26 cellular contexts compared by ENCODE assay signal in genomic region chrX:151875270-151876026, GRCh38. TPM values are rescaled to one million over a fixed set of nuclear protein-coding genes. Genes with fewer than 3 reads are reported as not detected.
DNase-seq lines count a peak whose midpoint lies in the region; ATAC-seq, FAIRE-seq and TF ChIP-seq lines count a peak whose summit lies in the region.
"Had no signal": no experiment of that assay in that cellular context is flagged by ENCODE, and none has a peak within 500 bp of the region (broad histone marks: within the 10 kb centered on the region; RNA-seq: fewer than 3 reads in every experiment).

No MANE protein-coding gene starts in this region.

- H3K4me2 ChIP-seq in astrocyte (ENCODE audit: low read length) (no peak overlapping the region), hepatocyte (no peak overlapping the region)

- H3K27me3 Mint-ChIP-seq in astrocyte (ENCODE audit: low read depth, unreplicated experiment) (peaks cover 8% of the 10 kb centered on the region), mesothelial cell of epicardium (ENCODE audit: low read depth) (no peaks in the 10 kb centered on the region)
- H3K27me3 Mint-ChIP-seq: CD4-positive, CD25-positive, alpha-beta regulatory T cell had no signal

- H3K9me3 ChIP-seq in astrocyte (ENCODE audit: insufficient read depth, low read depth, low read length) (no peaks in the 10 kb centered on the region), hepatocyte (ENCODE audit: low read depth) (no peaks in the 10 kb centered on the region)
- H3K9me3 ChIP-seq: BE2C, HAP-1 had no signal

- DNase-seq in NCI-H1105 treated with DMSO at 0.1 percent for 48 hours (lab: John Stamatoyannopoulos, UW) (peak; percentile 23), NCI-H1105 (lab: John Stamatoyannopoulos, UW) (no peak), EH (ENCODE audit: low read depth) (peak; percentile 18), astrocyte (ENCODE audit: low read depth) (no peak), mesothelial cell of epicardium (ENCODE audit: low spot score in 2 of 2, unreplicated experiment in 2 of 2) (no peak), hepatocyte (ENCODE audit: low spot score) (no peak), AML-193 (lab: John Stamatoyannopoulos, UW) (no peak)
- DNase-seq: 8988T; BE2C; CD4-positive, CD25-positive, alpha-beta regulatory T cell; COR-L47; DMS153; GF-D8; GM23248; NCI-H1417; NCI-H187; NCI-H446; NCI-H526 treated with DMSO at 0.1 percent for 48 hours; SHP77 had no signal

- H3K4me1 ChIP-seq in astrocyte (ENCODE audit: insufficient read depth, low read length) (peaks cover 12% of the 10 kb centered on the region), hepatocyte (ENCODE audit: insufficient read depth) (no peaks in the 10 kb centered on the region)
- H3K4me1 ChIP-seq: BE2C, HAP-1 had no signal

- no peak for TF ChIP-seq CTCF in astrocyte (IDR thresholded peaks at IDR 0.05; ENCODE audit: insufficient read depth, low read depth, low read length)
- no peak for TF ChIP-seq CTCF in mesothelial cell of epicardium (IDR thresholded peaks at IDR 0.05; ENCODE audit: unreplicated experiment)
- TF ChIP-seq CTCF in hepatocyte (IDR thresholded peaks at IDR 0.05; ENCODE audit: poor library complexity) = no peak

- H3K79me2 ChIP-seq in astrocyte (ENCODE audit: insufficient read depth, low read length) = no peaks in the 10 kb centered on the region
- no peaks in the 10 kb centered on the region for H3K79me2 ChIP-seq in hepatocyte

- H2AFZ ChIP-seq in astrocyte (ENCODE audit: low read depth, low read length) (no peak overlapping the region), hepatocyte (no peak overlapping the region)
- H2AFZ ChIP-seq: GM23248 had no signal

- H3K36me3 Mint-ChIP-seq in astrocyte (ENCODE audit: low read depth, unreplicated experiment) (no peaks in the 10 kb centered on the region), mesothelial cell of epicardium (no peaks in the 10 kb centered on the region)
- H3K36me3 Mint-ChIP-seq: CD4-positive, CD25-positive, alpha-beta regulatory T cell had no signal

- H3K27ac Mint-ChIP-seq in astrocyte (ENCODE audit: unreplicated experiment) = no peak overlapping the region
- peak overlapping the region; percentile 83 for H3K27ac Mint-ChIP-seq in mesothelial cell of epicardium
- H3K27ac Mint-ChIP-seq: CD4-positive, CD25-positive, alpha-beta regulatory T cell had no signal

- H3K27ac ChIP-seq in astrocyte (ENCODE audit: low read depth, low read length) (no peak overlapping the region), hepatocyte (no peak overlapping the region)
- H3K27ac ChIP-seq: GM23248, SK-N-MC had no signal

- H3K36me3 ChIP-seq in astrocyte (ENCODE audit: insufficient read depth, low read length) (no peaks in the 10 kb centered on the region), hepatocyte (replicated peaks; ENCODE audit: insufficient read depth, low read depth) (no peaks in the 10 kb centered on the region)
- H3K36me3 ChIP-seq: BE2C, HAP-1 had no signal

- H3K9me2 ChIP-seq in hepatocyte (replicated peaks; ENCODE audit: insufficient read depth) = no peaks in the 10 kb centered on the region

- WGBS in hepatocyte (ENCODE audit: low lambda C conversion rate, missing lambda C conversion rate) = 64% methylated on average over 5 of the region's 5 CpGs

- H3K9me3 Mint-ChIP-seq in astrocyte (ENCODE audit: unreplicated experiment) (no peaks in the 10 kb centered on the region), mesothelial cell of epicardium (peaks cover 40% of the 10 kb centered on the region)

- H3K4me3 Mint-ChIP-seq in astrocyte (ENCODE audit: unreplicated experiment) = peak overlapping the region; percentile 34
- no peak overlapping the region for H3K4me3 Mint-ChIP-seq in mesothelial cell of epicardium
- H3K4me3 Mint-ChIP-seq: CD4-positive, CD25-positive, alpha-beta regulatory T cell had no signal

- no peak for ATAC-seq in HG02623 (IDR thresholded peaks at IDR 0.05; ENCODE audit: unreplicated experiment)

- H3K4me3 ChIP-seq in astrocyte (ENCODE audit: insufficient read depth, low read depth, low read length) = no peak overlapping the region
- H3K4me3 ChIP-seq in hepatocyte = no peak overlapping the region
- H3K4me3 ChIP-seq: GM23248, HAP-1, SK-N-MC had no signal

- no peak for FAIRE-seq in astrocyte (lab: Jason Lieb, UNC)
- FAIRE-seq: RCC 7860 had no signal

- no peaks in the 10 kb centered on the region for H4K20me1 ChIP-seq in astrocyte (ENCODE audit: insufficient read depth, low read length)
- no peaks in the 10 kb centered on the region for H4K20me1 ChIP-seq in hepatocyte (ENCODE audit: insufficient read depth, poor library complexity, severe bottlenecking)

- H3K4me1 Mint-ChIP-seq in astrocyte (ENCODE audit: low read depth, unreplicated experiment) (peaks cover 14% of the 10 kb centered on the region), mesothelial cell of epicardium (peaks cover 22% of the 10 kb centered on the region)
- H3K4me1 Mint-ChIP-seq: CD4-positive, CD25-positive, alpha-beta regulatory T cell had no signal

- H3K27me3 ChIP-seq in astrocyte (ENCODE audit: insufficient read depth, low read length) (no peaks in the 10 kb centered on the region), hepatocyte (no peaks in the 10 kb centered on the region)
- H3K27me3 ChIP-seq: BE2C had no signal

- H3K9ac ChIP-seq in astrocyte (ENCODE audit: low read length) = no peak overlapping the region
- H3K9ac ChIP-seq: GM23248 had no signal

RNA-seq across cellular contexts. Expression of gene MAGEA4, which starts 37.2 kb away (rescaled TPM):
- total RNA-seq in astrocyte = not detected in 2 replicates
- not detected in 3 replicates for total RNA-seq in mesothelial cell of epicardium
- not detected in 2 replicates for total RNA-seq in hepatocyte
- polyA plus RNA-seq in hepatocyte = not detected in 2 replicates
- total RNA-seq: CD4-positive, CD25-positive, alpha-beta regulatory T cell; Daoy; GM23248; LHCN-M2; OCI-LY7 had no signal
- polyA plus RNA-seq: CD4-positive, CD25-positive, alpha-beta regulatory T cell; GM23248 had no signal

Comparison
In these comparisons a context has a peak if more than half of its experiments do, and no peak if none do; other contexts are left out.
1. DNase-seq: peak in NCI-H1105 treated with DMSO at 0.1 percent for 48 hours (single experiment) and EH (single experiment); none in NCI-H1105 (single experiment), astrocyte (single experiment), mesothelial cell of epicardium (0 of 2), hepatocyte (single experiment) and AML-193 (0 of 2).